ENCODE assay signal across 8 cellular contexts in the genomic region with DNA sequence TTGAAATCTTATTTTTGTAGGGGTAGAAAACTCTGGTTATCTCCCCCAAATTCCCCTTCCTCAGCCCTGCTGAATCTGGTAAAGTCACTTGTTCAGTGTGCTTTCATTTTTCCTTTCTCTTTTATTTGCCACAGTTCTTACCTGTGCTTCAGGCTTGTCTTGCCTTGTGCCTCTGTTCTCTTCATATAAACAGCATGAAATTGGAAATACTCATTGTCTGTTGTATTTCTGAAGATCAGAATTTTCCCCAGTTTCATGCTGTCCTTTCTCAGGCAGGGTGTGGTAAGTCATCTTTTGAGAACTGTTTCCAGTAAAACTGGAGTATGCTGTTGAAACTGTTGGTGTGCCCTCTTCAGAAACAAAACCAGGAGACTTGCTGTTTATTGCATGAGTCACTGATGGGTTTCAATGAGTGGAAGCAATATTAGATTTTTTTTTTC. TPM values are rescaled to one million over a fixed set of nuclear protein-coding genes. Genes with fewer than 3 reads are reported as not detected.
DNase-seq lines count a peak whose midpoint lies in the region; ATAC-seq and TF ChIP-seq lines count a peak whose summit lies in the region.

No MANE protein-coding gene starts in this region.

- H3K9me3 ChIP-seq in CD8-positive, alpha-beta memory T cell (ENCODE audit: low read length) = no peaks in the 10 kb centered on the region
- no peaks in the 10 kb centered on the region for H3K9me3 ChIP-seq in mucosa of descending colon

- H3K36me3 Mint-ChIP-seq in CD8-positive, alpha-beta memory T cell = no peaks in the 10 kb centered on the region
- peaks cover 18% of the 10 kb centered on the region for H3K36me3 Mint-ChIP-seq in activated T-helper 1 cell treated with anti-CD3 and anti-CD28 coated beads, Interleukin-12 subunit alpha, Interleukin-12 subunit beta, Interleukin-2, Interleukin-4 antibody, amounts not matched to agents 30 ng/mL and 10 ng/mL and 1 ng/mL, durations not matched to agents 14 hours and 24 hours and 36 hours (ENCODE audit: low read depth)

- H3K27me3 ChIP-seq in CD8-positive, alpha-beta memory T cell (ENCODE audit: insufficient read depth, low read length, poor library complexity, severe bottlenecking) = no peaks in the 10 kb centered on the region

- H3K4me3 ChIP-seq in CD8-positive, alpha-beta memory T cell (ENCODE audit: low read length) = peak overlapping the region; percentile 36
- no peak overlapping the region for H3K4me3 ChIP-seq in mucosa of descending colon

- CTCF ChIA-PET in CD8-positive, alpha-beta memory T cell (lab: Charles Lee) = interaction anchor here (0.8 to 2.2 kb wide), 4 partner anchors 10 to 377 kb away, joined by 3 to 8 read pairs (median 4); no protein-coding TSS in a partner anchor

- no peak for TF ChIP-seq CTCF in mucosa of descending colon (IDR thresholded peaks at IDR 0.05)

- no peaks in the 10 kb centered on the region for H3K27me3 Mint-ChIP-seq in CD8-positive, alpha-beta memory T cell
- no peaks in the 10 kb centered on the region for H3K27me3 Mint-ChIP-seq in activated T-helper 1 cell treated with anti-CD3 and anti-CD28 coated beads, Interleukin-12 subunit alpha, Interleukin-12 subunit beta, Interleukin-2, Interleukin-4 antibody, amounts not matched to agents 30 ng/mL and 10 ng/mL and 1 ng/mL, durations not matched to agents 14 hours and 24 hours and 36 hours (ENCODE audit: insufficient read depth)

- peak overlapping the region; percentile 57 to 88 (median 69) for H3K4me3 Mint-ChIP-seq in CD8-positive, alpha-beta memory T cell
- peak overlapping the region; percentile 73 for H3K4me3 Mint-ChIP-seq in activated T-helper 1 cell treated with anti-CD3 and anti-CD28 coated beads, Interleukin-12 subunit alpha, Interleukin-12 subunit beta, Interleukin-2, Interleukin-4 antibody, amounts not matched to agents 30 ng/mL and 10 ng/mL and 1 ng/mL, durations not matched to agents 14 hours and 24 hours and 36 hours

- peaks cover 36% of the 10 kb centered on the region for H3K4me1 ChIP-seq in CD8-positive, alpha-beta memory T cell (ENCODE audit: insufficient read depth, low read length)
- peaks cover 6% of the 10 kb centered on the region for H3K4me1 ChIP-seq in mucosa of descending colon (ENCODE audit: low read depth)

- no peaks in the 10 kb centered on the region for H3K9me3 Mint-ChIP-seq in CD8-positive, alpha-beta memory T cell
- no peaks in the 10 kb centered on the region for H3K9me3 Mint-ChIP-seq in activated T-helper 1 cell treated with anti-CD3 and anti-CD28 coated beads, Interleukin-12 subunit alpha, Interleukin-12 subunit beta, Interleukin-2, Interleukin-4 antibody, amounts not matched to agents 30 ng/mL and 10 ng/mL and 1 ng/mL, durations not matched to agents 14 hours and 24 hours and 36 hours

- POLR2A ChIA-PET in CD8-positive, alpha-beta memory T cell (lab: Charles Lee) = no interaction called here

- H3K27ac ChIP-seq in CD8-positive, alpha-beta memory T cell (ENCODE audit: low read depth, low read length) = peak overlapping the region; percentile 18

- peak overlapping the region; percentile 6 to 95 (median 72) for H3K27ac Mint-ChIP-seq in CD8-positive, alpha-beta memory T cell
- H3K27ac Mint-ChIP-seq in activated T-helper 1 cell treated with anti-CD3 and anti-CD28 coated beads, Interleukin-12 subunit alpha, Interleukin-12 subunit beta, Interleukin-2, Interleukin-4 antibody, amounts not matched to agents 30 ng/mL and 10 ng/mL and 1 ng/mL, durations not matched to agents 14 hours and 24 hours and 36 hours = peak overlapping the region; percentile 80

- DNase-seq in CD8-positive, alpha-beta memory T cell = no peak
- no peak for DNase-seq in activated T-helper 1 cell treated with anti-CD3 and anti-CD28 coated beads, Interleukin-12 subunit alpha, Interleukin-12 subunit beta, Interleukin-2, Interleukin-4 antibody, amounts not matched to agents 30 ng/mL and 10 ng/mL and 1 ng/mL, durations not matched to agents 14 hours and 24 hours and 36 hours (ENCODE audit: low spot score)
- no peak for DNase-seq in mucosa of descending colon
- no peak for DNase-seq in stimulated activated CD4-positive, alpha-beta T cell treated with anti-CD3 and anti-CD28 coated beads, Interleukin-12 subunit alpha, Interleukin-12 subunit beta, amount 100 ng/mL, for 4 hours
- DNase-seq in stimulated activated naive CD4-positive, alpha-beta T cell (lab: John Stamatoyannopoulos, UW) = no peak
- no peak for DNase-seq in posterior cingulate gyrus

- no peaks in the 10 kb centered on the region for H3K36me3 ChIP-seq in CD8-positive, alpha-beta memory T cell (ENCODE audit: insufficient read depth, low read length)
- no peaks in the 10 kb centered on the region for H3K36me3 ChIP-seq in mucosa of descending colon (ENCODE audit: low read depth)

- intact Hi-C loops in activated T-helper 1 cell treated with anti-CD3 and anti-CD28 coated beads, Interleukin-12 subunit alpha, Interleukin-12 subunit beta, Interleukin-2, Interleukin-4 antibody, amounts not matched to agents 30 ng/mL and 10 ng/mL and 1 ng/mL, durations not matched to agents 14 hours and 24 hours and 36 hours (cut with micrococcal nuclease) = loop anchor here (1.0 kb wide), 3 partner anchors 8 to 16 kb away; no protein-coding TSS in a partner anchor
- intact Hi-C loops in mucosa of descending colon (cut with DNase I, micrococcal nuclease) = no loop called here
- intact Hi-C loops in posterior cingulate gyrus (cut with DNase I) = no loop called here

- H3K4me1 Mint-ChIP-seq in CD8-positive, alpha-beta memory T cell = peaks cover 77 to 96% (median 89%) of the 10 kb centered on the region in 3 donors
- peaks cover 76% of the 10 kb centered on the region for H3K4me1 Mint-ChIP-seq in activated T-helper 1 cell treated with anti-CD3 and anti-CD28 coated beads, Interleukin-12 subunit alpha, Interleukin-12 subunit beta, Interleukin-2, Interleukin-4 antibody, amounts not matched to agents 30 ng/mL and 10 ng/mL and 1 ng/mL, durations not matched to agents 14 hours and 24 hours and 36 hours (ENCODE audit: low read depth)

- ATAC-seq in GM19324 (IDR thresholded peaks at IDR 0.05; ENCODE audit: low FRiP score, unreplicated experiment) (peak; percentile 83), HG03135 (IDR thresholded peaks at IDR 0.05; ENCODE audit: unreplicated experiment) (peak; percentile 84), mucosa of descending colon (peak; percentile 48)

RNA-seq across cellular contexts. Expression of gene PAM, which starts 7.0 kb away (rescaled TPM):
- 10 to 100 TPM; 59.8 to 65.0 TPM for total RNA-seq in CD8-positive, alpha-beta memory T cell
- polyA plus RNA-seq in CD8-positive, alpha-beta memory T cell = 58.7 TPM
- total RNA-seq in activated T-helper 1 cell treated with anti-CD3 and anti-CD28 coated beads, Interleukin-12 subunit alpha, Interleukin-12 subunit beta, Interleukin-2, Interleukin-4 antibody, amounts not matched to agents 30 ng/mL and 10 ng/mL and 1 ng/mL, durations not matched to agents 14 hours and 24 hours and 36 hours = 74.0 and 80.7 TPM in 2 replicates
- 100 to 1,000 TPM in 1 of 3 donors, 10 to 100 TPM in 2; 59.7 to 164 (median 64.4) TPM for total RNA-seq in mucosa of descending colon
